ENCODE assay signal across 24 cellular contexts in the genomic region with DNA sequence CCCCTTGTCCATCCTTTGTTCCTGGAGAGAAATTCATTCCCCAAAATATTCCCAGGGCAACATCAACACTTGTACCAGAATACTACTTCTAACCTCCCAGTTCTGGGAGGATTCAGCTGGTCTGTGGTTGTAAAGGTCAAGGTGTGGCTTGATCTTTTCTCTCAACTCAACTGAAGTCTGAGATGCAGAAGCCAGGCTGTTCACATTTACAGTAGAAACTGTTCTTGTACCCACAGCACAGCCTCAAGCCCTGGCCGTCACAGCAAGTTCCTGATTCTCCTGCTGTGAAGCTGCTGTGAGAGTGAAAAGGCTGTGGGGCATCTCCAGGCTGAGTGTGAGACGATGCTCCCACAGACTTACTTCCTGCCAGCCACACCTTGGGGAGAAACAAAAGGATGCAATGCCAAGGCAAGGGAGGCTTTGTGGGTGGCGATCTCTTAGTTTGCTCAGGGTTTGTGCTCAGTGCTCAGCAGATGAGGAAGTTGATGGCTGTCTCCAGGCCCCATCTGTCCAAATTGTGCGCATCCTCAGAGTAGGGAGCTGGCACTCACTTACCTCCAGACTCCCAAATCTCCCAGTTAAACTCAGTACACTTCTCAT.
"Had no signal": no experiment of that assay in that cellular context is flagged by ENCODE, and none has a peak within 500 bp of the region (broad histone marks: within the 10 kb centered on the region; RNA-seq: fewer than 3 reads in every experiment).

No MANE protein-coding gene starts in this region.

- FAIRE-seq: endometrium, pancreas had no signal

- DNase-seq: activated CD4-positive, alpha-beta T cell treated with anti-CD3 and anti-CD28 coated beads, Interleukin-2, amount 50 U/mL, for 4 hours; activated effector memory CD4-positive, alpha-beta T cell treated with Interleukin-2 at 50 U/mL for 16 hours; activated naive CD4-positive, alpha-beta T cell treated with anti-CD3 and anti-CD28 coated beads for 36 hours; activated naive CD8-positive, alpha-beta T cell treated with anti-CD3 and anti-CD28 coated beads, Interleukin-2, amount 10 ng/mL, durations not matched to agents 7 days and 5 days; activated T-cell treated with anti-CD3 and anti-CD28 coated beads, Interleukin-2, amount 50 U/mL, for 72 hours; amygdala; effector CD4-positive, alpha-beta T cell; foreskin fibroblast; kidney glomerular epithelial cell; left ventricle myocardium inferior; midbrain; pancreas; psoas muscle; right cardiac atrium; stimulated activated CD4-positive, alpha-beta T cell treated with anti-CD3 and anti-CD28 coated beads, Interleukin-1b, Interleukin-23, amount 100 ng/mL, for 48 hours; stomach; T1000 had no signal

- H3K36me3 ChIP-seq: left ventricle myocardium inferior, neutrophil, pancreas, stomach, suprapubic skin, tibial nerve had no signal

- ATAC-seq: activated T-cell treated with anti-CD3 and anti-CD28 coated beads, Interleukin-2, amount 50 U/mL, for 72 hours; pancreas; psoas muscle; stimulated activated memory B cell treated with anti-CD40 and anti-IgM and Interleukin-4, amounts not matched to agents 10 μg/mL and 1 μg/mL and 100 μg/mL, for 72 hours; WTC11 had no signal

- H3K27me3 ChIP-seq: neutrophil, stomach, suprapubic skin, tibial nerve had no signal

- H3K4me1 ChIP-seq: pancreas, psoas muscle, stomach, suprapubic skin had no signal

- H3K27ac ChIP-seq: left ventricle myocardium inferior, neutrophil, pancreas, psoas muscle, skin epidermis, stomach, suprapubic skin, tibial nerve had no signal

- H3K4me3 ChIP-seq: left ventricle myocardium inferior, pancreas, psoas muscle, skin epidermis, stomach, suprapubic skin, tibial nerve had no signal

- H3K9me3 ChIP-seq: left ventricle myocardium inferior, neutrophil, pancreas, psoas muscle, stomach, suprapubic skin, tibial nerve had no signal
